9 cellular contexts compared by ENCODE assay signal in genomic region chr1:58768971-58769808, GRCh38. TPM values are rescaled to one million over a fixed set of nuclear protein-coding genes. Genes with fewer than 3 reads are reported as not detected.
A peak's percentile ranks its signal among the peaks of the same experiment; 100 is the strongest.
DNase-seq lines count a peak whose midpoint lies in the region; ATAC-seq and TF ChIP-seq lines count a peak whose summit lies in the region.
"Had no signal": no experiment of that assay in that cellular context is flagged by ENCODE, and none has a peak within 500 bp of the region (broad histone marks: within the 10 kb centered on the region; RNA-seq: fewer than 3 reads in every experiment).

No MANE protein-coding gene starts in this region.

- in situ Hi-C loops in brain microvascular endothelial cell (cut with HindIII; ENCODE audit: low pct_ligation_motif_present, low sequenced_read_pairs), result loop anchor here (25.0 kb wide), 1 partner anchor 918 kb away; no protein-coding TSS in a partner anchor

- no peak overlapping the region for H3K4me3 ChIP-seq in CD4-positive, CD25-positive, alpha-beta regulatory T cell (ENCODE audit: low read depth, low read length)
- no peak overlapping the region for H3K4me3 ChIP-seq in HL-60 (replicated peaks; ENCODE audit: insufficient read depth, low read length)
- H3K4me3 ChIP-seq in SJCRH30, result no peak overlapping the region
- H3K4me3 ChIP-seq in brain microvascular endothelial cell (ENCODE audit: low read depth, low read length), result no peak overlapping the region
- no peak overlapping the region for H3K4me3 ChIP-seq in Karpas-422 (ENCODE audit: low read length)

- no peaks in the 10 kb centered on the region for H3K9me2 ChIP-seq in Karpas-422 (replicated peaks; ENCODE audit: insufficient read depth, low read length)

- peak; percentile 50 for TF ChIP-seq CTCF in HL-60 (IDR thresholded peaks at IDR 0.05; ENCODE audit: insufficient read depth, low read length)
- peak; percentile 89 for TF ChIP-seq CTCF in brain microvascular endothelial cell (IDR thresholded peaks at IDR 0.05; ENCODE audit: low read depth, low read length, missing control alignments)

- H3K4me1 Mint-ChIP-seq in CD4-positive, CD25-positive, alpha-beta regulatory T cell, result peaks cover 0 to 9% (median 2%) of the 10 kb centered on the region in 4 donors
- H3K4me1 Mint-ChIP-seq in immature natural killer cell, result peaks cover 10 to 12% of the 10 kb centered on the region in 2 donors

- no peak overlapping the region for H2AFZ ChIP-seq in Karpas-422 (ENCODE audit: low read length)

- H3K4me1 ChIP-seq in CD4-positive, CD25-positive, alpha-beta regulatory T cell (ENCODE audit: control insufficient read depth, insufficient read depth, low read length, poor library complexity, severe bottlenecking), result no peaks in the 10 kb centered on the region
- H3K4me1 ChIP-seq in SJCRH30 (peaks cover 18% of the 10 kb centered on the region), Karpas-422 (ENCODE audit: low read length) (peaks cover 2% of the 10 kb centered on the region; the same call in 1 of the 2 replicates)

- H3K36me3 Mint-ChIP-seq in CD4-positive, CD25-positive, alpha-beta regulatory T cell, result no peaks in the 10 kb centered on the region
- peaks cover 0 to 4% (median 0%) of the 10 kb centered on the region in 3 donors for H3K36me3 Mint-ChIP-seq in immature natural killer cell
- H3K36me3 Mint-ChIP-seq: naive B cell had no signal

- H3K27me3 Mint-ChIP-seq in CD4-positive, CD25-positive, alpha-beta regulatory T cell, result no peaks in the 10 kb centered on the region
- H3K27me3 Mint-ChIP-seq in immature natural killer cell (ENCODE audit: low read depth in 3 of 3), result peaks cover 0 to 2% (median 0%) of the 10 kb centered on the region in 3 donors

- peak in 2 of 3 donors; percentile 6 to 21 for DNase-seq in CD4-positive, CD25-positive, alpha-beta regulatory T cell
- DNase-seq in HL-60 (ENCODE audit: low read depth in 1 of 2, low spot score in 1 of 2) (peak in 1 of 2 experiments; percentile 31), SJCRH30 (peak; percentile 79 to 88), brain microvascular endothelial cell (peak; percentile 61), immature natural killer cell (peak; percentile 41 to 46 (median 42)), Karpas-422 (no peak)
- DNase-seq in stimulated activated CD4-positive, alpha-beta T cell treated with anti-CD3 and anti-CD28 coated beads, Interleukin-15, amount 100 ng/mL, for 24 hours, result peak; percentile 60
- DNase-seq: naive B cell had no signal

- H3K36me3 ChIP-seq in CD4-positive, CD25-positive, alpha-beta regulatory T cell (ENCODE audit: control insufficient read depth, insufficient read depth, low read length), result no peaks in the 10 kb centered on the region
- H3K36me3 ChIP-seq in SJCRH30 (no peaks in the 10 kb centered on the region), brain microvascular endothelial cell (replicated peaks) (no peaks in the 10 kb centered on the region), Karpas-422 (ENCODE audit: insufficient read depth, low read length) (no peaks in the 10 kb centered on the region)

- no peak overlapping the region for H3K4me3 Mint-ChIP-seq in CD4-positive, CD25-positive, alpha-beta regulatory T cell
- H3K4me3 Mint-ChIP-seq in immature natural killer cell, result no peak overlapping the region

- no peak for ATAC-seq in CD4-positive, CD25-positive, alpha-beta regulatory T cell (ENCODE audit: low read depth in 2 of 2)
- ATAC-seq in HG03442 (IDR thresholded peaks at IDR 0.05; ENCODE audit: unreplicated experiment), result no peak

- no peak overlapping the region for H3K27ac ChIP-seq in CD4-positive, CD25-positive, alpha-beta regulatory T cell (ENCODE audit: insufficient read depth, low read length, poor library complexity, severe bottlenecking)
- H3K27ac ChIP-seq in HL-60 (replicated peaks) (no peak overlapping the region), SJCRH30 (no peak overlapping the region), brain microvascular endothelial cell (no peak overlapping the region), Karpas-422 (ENCODE audit: low read length) (no peak overlapping the region)

- H3K27ac Mint-ChIP-seq in CD4-positive, CD25-positive, alpha-beta regulatory T cell, result no peak overlapping the region
- peak overlapping the region in 1 of 6 donors; percentile 35 for H3K27ac Mint-ChIP-seq in immature natural killer cell
- H3K27ac Mint-ChIP-seq: naive B cell had no signal

- H3K9ac ChIP-seq in Karpas-422 (ENCODE audit: low read length), result no peak overlapping the region

- no peaks in the 10 kb centered on the region for H4K20me1 ChIP-seq in Karpas-422 (ENCODE audit: insufficient read depth, low read depth, low read length)

- H3K27me3 ChIP-seq in CD4-positive, CD25-positive, alpha-beta regulatory T cell (ENCODE audit: control insufficient read depth, insufficient read depth, low read length), result peaks cover 5% of the 10 kb centered on the region
- H3K27me3 ChIP-seq in HL-60 (ENCODE audit: insufficient read depth, poor library complexity, severe bottlenecking), result no peaks in the 10 kb centered on the region
- H3K27me3 ChIP-seq in SJCRH30, result no peaks in the 10 kb centered on the region
- no peaks in the 10 kb centered on the region for H3K27me3 ChIP-seq in brain microvascular endothelial cell (replicated peaks)
- H3K27me3 ChIP-seq in Karpas-422 (ENCODE audit: low read length), result no peaks in the 10 kb centered on the region

- no peak overlapping the region for H3K4me2 ChIP-seq in Karpas-422 (ENCODE audit: low read depth, low read length, poor library complexity, severe bottlenecking)

- H3K79me2 ChIP-seq in Karpas-422 (ENCODE audit: low read length), result no peaks in the 10 kb centered on the region

- H3K9me3 Mint-ChIP-seq in CD4-positive, CD25-positive, alpha-beta regulatory T cell, result no peaks in the 10 kb centered on the region
- H3K9me3 Mint-ChIP-seq in immature natural killer cell, result no peaks in the 10 kb centered on the region

- no peaks in the 10 kb centered on the region for H3K9me3 ChIP-seq in CD4-positive, CD25-positive, alpha-beta regulatory T cell (ENCODE audit: control insufficient read depth in 2 of 2, low read length in 2 of 2)
- peaks cover 4% of the 10 kb centered on the region; the same call in 1 of the 2 replicates for H3K9me3 ChIP-seq in SJCRH30 (replicated peaks)
- no peaks in the 10 kb centered on the region for H3K9me3 ChIP-seq in Karpas-422 (ENCODE audit: low read length)

RNA-seq across cellular contexts. Expression of gene JUN, which starts 14.7 kb away (rescaled TPM):
- total RNA-seq in CD4-positive, CD25-positive, alpha-beta regulatory T cell, result 1,538 TPM
- polyA plus RNA-seq in CD4-positive, CD25-positive, alpha-beta regulatory T cell, result 10 to 100 TPM; 41.3 to 73.3 (median 48.6) TPM
- 92.2 and 96.2 TPM in 2 replicates for total RNA-seq in SJCRH30 (2014; rRNA removed; shearing (Covaris generic))
- 10 to 100 TPM; 18.7 to 58.4 (median 18.9) TPM for polyA plus RNA-seq in immature natural killer cell
- 2.1 and 5.4 TPM in 2 replicates for total RNA-seq in Karpas-422 (2014; rRNA removed; shearing (Covaris generic); ENCODE audit: low replicate concordance)

Comparison
In these comparisons a context has a peak if more than half of its experiments do, and no peak if none do; other contexts are left out.
1. RNA of gene JUN, which starts 14.7 kb away (total RNA-seq): 1,538 TPM in CD4-positive, CD25-positive, alpha-beta regulatory T cell (single experiment) and 92.2 to 96.2 TPM in SJCRH30; 2.1 to 5.4 TPM in Karpas-422; every median in the first group is over 10 times any median in the second.